3 cellular contexts compared by ENCODE assay signal in the genomic region with DNA sequence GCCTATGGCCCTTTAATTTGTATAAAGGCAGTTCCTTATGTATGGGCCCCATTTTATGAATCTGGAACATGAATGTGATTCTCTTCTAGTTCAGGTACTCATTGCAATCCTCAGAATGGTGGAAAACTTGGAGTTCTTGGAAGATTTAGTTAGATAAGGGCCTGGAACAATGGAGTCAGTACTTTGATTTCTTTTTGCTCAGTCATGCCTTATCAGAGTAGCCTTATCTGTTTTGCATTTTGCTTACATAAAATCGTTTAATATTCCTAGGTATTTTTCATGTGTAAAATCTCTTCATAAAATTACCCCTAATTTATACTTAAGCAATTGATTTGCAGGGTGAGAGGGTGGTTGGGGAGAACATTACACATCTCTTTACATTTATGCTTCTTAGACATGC.
TF ChIP-seq lines count a peak whose summit lies in the region.

No MANE protein-coding gene starts in this region.

TF ChIP-seq in HepG2, 621 proteins besides CTCF, POLR2A, EP300 and RAD21:
- TF ChIP-seq, protein P1, sequence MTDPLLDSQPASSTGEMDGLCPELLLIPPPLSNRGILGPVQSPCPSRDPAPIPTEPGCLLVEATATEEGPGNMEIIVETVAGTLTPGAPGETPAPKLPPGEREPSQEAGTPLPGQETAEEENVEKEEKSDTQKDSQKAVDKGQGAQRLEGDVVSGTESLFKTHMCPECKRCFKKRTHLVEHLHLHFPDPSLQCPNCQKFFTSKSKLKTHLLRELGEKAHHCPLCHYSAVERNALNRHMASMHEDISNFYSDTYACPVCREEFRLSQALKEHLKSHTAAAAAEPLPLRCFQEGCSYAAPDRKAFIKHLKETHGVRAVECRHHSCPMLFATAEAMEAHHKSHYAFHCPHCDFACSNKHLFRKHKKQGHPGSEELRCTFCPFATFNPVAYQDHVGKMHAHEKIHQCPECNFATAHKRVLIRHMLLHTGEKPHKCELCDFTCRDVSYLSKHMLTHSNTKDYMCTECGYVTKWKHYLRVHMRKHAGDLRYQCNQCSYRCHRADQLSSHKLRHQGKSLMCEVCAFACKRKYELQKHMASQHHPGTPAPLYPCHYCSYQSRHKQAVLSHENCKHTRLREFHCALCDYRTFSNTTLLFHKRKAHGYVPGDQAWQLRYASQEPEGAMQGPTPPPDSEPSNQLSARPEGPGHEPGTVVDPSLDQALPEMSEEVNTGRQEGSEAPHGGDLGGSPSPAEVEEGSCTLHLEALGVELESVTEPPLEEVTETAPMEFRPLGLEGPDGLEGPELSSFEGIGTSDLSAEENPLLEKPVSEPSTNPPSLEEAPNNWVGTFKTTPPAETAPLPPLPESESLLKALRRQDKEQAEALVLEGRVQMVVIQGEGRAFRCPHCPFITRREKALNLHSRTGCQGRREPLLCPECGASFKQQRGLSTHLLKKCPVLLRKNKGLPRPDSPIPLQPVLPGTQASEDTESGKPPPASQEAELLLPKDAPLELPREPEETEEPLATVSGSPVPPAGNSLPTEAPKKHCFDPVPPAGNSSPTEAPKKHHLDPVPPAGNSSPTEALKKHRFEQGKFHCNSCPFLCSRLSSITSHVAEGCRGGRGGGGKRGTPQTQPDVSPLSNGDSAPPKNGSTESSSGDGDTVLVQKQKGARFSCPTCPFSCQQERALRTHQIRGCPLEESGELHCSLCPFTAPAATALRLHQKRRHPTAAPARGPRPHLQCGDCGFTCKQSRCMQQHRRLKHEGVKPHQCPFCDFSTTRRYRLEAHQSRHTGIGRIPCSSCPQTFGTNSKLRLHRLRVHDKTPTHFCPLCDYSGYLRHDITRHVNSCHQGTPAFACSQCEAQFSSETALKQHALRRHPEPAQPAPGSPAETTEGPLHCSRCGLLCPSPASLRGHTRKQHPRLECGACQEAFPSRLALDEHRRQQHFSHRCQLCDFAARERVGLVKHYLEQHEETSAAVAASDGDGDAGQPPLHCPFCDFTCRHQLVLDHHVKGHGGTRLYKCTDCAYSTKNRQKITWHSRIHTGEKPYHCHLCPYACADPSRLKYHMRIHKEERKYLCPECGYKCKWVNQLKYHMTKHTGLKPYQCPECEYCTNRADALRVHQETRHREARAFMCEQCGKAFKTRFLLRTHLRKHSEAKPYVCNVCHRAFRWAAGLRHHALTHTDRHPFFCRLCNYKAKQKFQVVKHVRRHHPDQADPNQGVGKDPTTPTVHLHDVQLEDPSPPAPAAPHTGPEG (CRISPR knock-in tag; IDR thresholded peaks at IDR 0.05): no peak
- 0 out of 2 replicates have a peak, but pooled peaks have one; percentile 19 for TF ChIP-seq NFE2L2 (IDR thresholded peaks at IDR 0.05; ENCODE audit: low read length)

TF ChIP-seq in WTC11, 78 proteins besides CTCF, POLR2A, EP300 and RAD21:
- TF ChIP-seq STAT6 (CRISPR knock-in tag; conservative IDR thresholded peaks at IDR 0.05; ENCODE audit: low read depth): no peak
- TF ChIP-seq ZNF219 (CRISPR knock-in tag; IDR thresholded peaks at IDR 0.05; ENCODE audit: borderline replicate concordance): no peak
- TF ChIP-seq ZBTB21 (CRISPR knock-in tag; IDR thresholded peaks at IDR 0.05; ENCODE audit: borderline replicate concordance): no peak
- no peak for TF ChIP-seq FOXP1 (CRISPR knock-in tag; IDR thresholded peaks at IDR 0.05; ENCODE audit: borderline replicate concordance)
- TF ChIP-seq NFYB (CRISPR knock-in tag; conservative IDR thresholded peaks at IDR 0.05; ENCODE audit: low read depth): no peak
- no peak for TF ChIP-seq ETV6 (CRISPR knock-in tag; IDR thresholded peaks at IDR 0.05)

TF ChIP-seq in neural cell, 6 proteins besides CTCF, POLR2A, EP300 and RAD21 (continued from another document):
- TF ChIP-seq REST (IDR thresholded peaks at IDR 0.05; ENCODE audit: borderline replicate concordance): no peak
- no peak for TF ChIP-seq EZH2 (IDR thresholded peaks at IDR 0.05; ENCODE audit: borderline replicate concordance, insufficient read depth, low read length, poor library complexity, severe bottlenecking)
- no peak for TF ChIP-seq TAF1 (IDR thresholded peaks at IDR 0.05; ENCODE audit: low read depth)
- no peak for TF ChIP-seq SMC3 (conservative IDR thresholded peaks at IDR 0.05; ENCODE audit: poor library complexity)
TF ChIP-seq in neural cell: peak in this region for 0.
